23 cellular contexts compared by ENCODE assay signal in genomic region chr11:96084610-96085348, GRCh38.
DNase-seq lines count a peak whose midpoint lies in the region; ATAC-seq and TF ChIP-seq lines count a peak whose summit lies in the region.
"Had no signal": no experiment of that assay in that cellular context is flagged by ENCODE, and none has a peak within 500 bp of the region (broad histone marks: within the 10 kb centered on the region; RNA-seq: fewer than 3 reads in every experiment).

No MANE protein-coding gene starts in this region.

- no peaks in the 10 kb centered on the region for H3K36me3 ChIP-seq in mucosa of descending colon (ENCODE audit: low read depth)
- H3K36me3 ChIP-seq: adrenal gland, breast epithelium had no signal

- H3K4me1 Mint-ChIP-seq in activated naive CD4-positive, alpha-beta T cell treated with anti-CD3 and anti-CD28 coated beads, Interleukin-2, amount 50 U/mL, for 24 hours = peaks cover 45% of the 10 kb centered on the region
- peaks cover 11% of the 10 kb centered on the region for H3K4me1 Mint-ChIP-seq in activated naive CD8-positive, alpha-beta T cell treated with anti-CD3 and anti-CD28 coated beads, Interleukin-2, amount 50 U/mL, for 24 hours

- H3K4me1 ChIP-seq in mucosa of descending colon (ENCODE audit: low read depth) = no peaks in the 10 kb centered on the region
- H3K4me1 ChIP-seq: adrenal gland, breast epithelium, testis had no signal

- ATAC-seq in activated naive CD8-positive, alpha-beta T cell treated with anti-CD3 and anti-CD28 coated beads, Interleukin-2, amount 50 U/mL, for 24 hours = peak; percentile 88
- ATAC-seq in GM21528 (IDR thresholded peaks at IDR 0.05; ENCODE audit: low FRiP score, unreplicated experiment) = no peak
- ATAC-seq in mucosa of descending colon = no peak
- ATAC-seq: left ventricle myocardium superior; naive thymus-derived CD8-positive, alpha-beta T cell had no signal

- H3K9me3 Mint-ChIP-seq in activated naive CD4-positive, alpha-beta T cell treated with anti-CD3 and anti-CD28 coated beads, Interleukin-2, amount 50 U/mL, for 24 hours = no peaks in the 10 kb centered on the region
- H3K9me3 Mint-ChIP-seq in activated naive CD8-positive, alpha-beta T cell treated with anti-CD3 and anti-CD28 coated beads, Interleukin-2, amount 50 U/mL, for 24 hours = no peaks in the 10 kb centered on the region
- H3K9me3 Mint-ChIP-seq: CD4-positive, CD25-positive, alpha-beta regulatory T cell; H9; mesothelial cell of epicardium; naive thymus-derived CD8-positive, alpha-beta T cell had no signal

- DNase-seq in activated naive CD4-positive, alpha-beta T cell treated with anti-CD3 and anti-CD28 coated beads, Interleukin-2, amount 50 U/mL, for 16 hours = no peak
- no peak for DNase-seq in activated naive CD8-positive, alpha-beta T cell treated with anti-CD3 and anti-CD28 coated beads, Interleukin-2, amount 50 U/mL, for 24 hours
- peak; percentile 33 for DNase-seq in fibroblast of peridontal ligament (ENCODE audit: extremely low read depth)
- DNase-seq in mucosa of descending colon = no peak
- DNase-seq in NCI-H1694 (lab: John Stamatoyannopoulos, UW) = no peak
- DNase-seq: activated CD4-positive, alpha-beta T cell treated with anti-CD3 and anti-CD28 coated beads, Interleukin-2, amount 50 U/mL, for 48 hours; adrenal gland; CD4-positive, CD25-positive, alpha-beta regulatory T cell; H9; hypothalamus; left ventricle myocardium superior; naive thymus-derived CD8-positive, alpha-beta T cell; NCI-H187; NCI-H748 treated with DMSO at 0.1 percent for 48 hours; occipital lobe; SK-N-SH; stimulated activated CD4-positive, alpha-beta T cell treated with anti-CD3 and anti-CD28 coated beads, Interleukin-1b, Interleukin-23, amount 100 ng/mL, for 48 hours; testis had no signal

- H3K27ac Mint-ChIP-seq in activated naive CD4-positive, alpha-beta T cell treated with anti-CD3 and anti-CD28 coated beads, Interleukin-2, amount 50 U/mL, for 24 hours = no peak overlapping the region
- H3K27ac Mint-ChIP-seq in activated naive CD8-positive, alpha-beta T cell treated with anti-CD3 and anti-CD28 coated beads, Interleukin-2, amount 50 U/mL, for 24 hours = no peak overlapping the region
- H3K27ac Mint-ChIP-seq: mesothelial cell of epicardium had no signal

- no peaks in the 10 kb centered on the region for H3K9me3 ChIP-seq in mucosa of descending colon
- H3K9me3 ChIP-seq: adrenal gland, breast epithelium, SK-N-SH, testis had no signal

- H3K4me3 ChIP-seq in mucosa of descending colon = no peak overlapping the region
- H3K4me3 ChIP-seq: adrenal gland, breast epithelium, coronary artery, testis had no signal

- intact Hi-C loops in mucosa of descending colon (cut with DNase I, micrococcal nuclease) = no loop called here

- H3K27me3 Mint-ChIP-seq in activated naive CD4-positive, alpha-beta T cell treated with anti-CD3 and anti-CD28 coated beads, Interleukin-2, amount 50 U/mL, for 24 hours = no peaks in the 10 kb centered on the region
- H3K27me3 Mint-ChIP-seq in activated naive CD8-positive, alpha-beta T cell treated with anti-CD3 and anti-CD28 coated beads, Interleukin-2, amount 50 U/mL, for 24 hours = no peaks in the 10 kb centered on the region
- H3K27me3 Mint-ChIP-seq: CD4-positive, CD25-positive, alpha-beta regulatory T cell; naive thymus-derived CD8-positive, alpha-beta T cell had no signal

- TF ChIP-seq CTCF in mucosa of descending colon (IDR thresholded peaks at IDR 0.05) = no peak

- peaks cover 16% of the 10 kb centered on the region for H3K36me3 Mint-ChIP-seq in activated naive CD4-positive, alpha-beta T cell treated with anti-CD3 and anti-CD28 coated beads, Interleukin-2, amount 50 U/mL, for 24 hours
- peaks cover 25% of the 10 kb centered on the region for H3K36me3 Mint-ChIP-seq in activated naive CD8-positive, alpha-beta T cell treated with anti-CD3 and anti-CD28 coated beads, Interleukin-2, amount 50 U/mL, for 24 hours (ENCODE audit: low read depth)
- H3K36me3 Mint-ChIP-seq: mesothelial cell of epicardium had no signal

- H3K4me3 Mint-ChIP-seq in activated naive CD4-positive, alpha-beta T cell treated with anti-CD3 and anti-CD28 coated beads, Interleukin-2, amount 50 U/mL, for 24 hours = peak overlapping the region; percentile 82
- no peak overlapping the region for H3K4me3 Mint-ChIP-seq in activated naive CD8-positive, alpha-beta T cell treated with anti-CD3 and anti-CD28 coated beads, Interleukin-2, amount 50 U/mL, for 24 hours
- H3K4me3 Mint-ChIP-seq: CD4-positive, CD25-positive, alpha-beta regulatory T cell; H9; mesothelial cell of epicardium had no signal
